In genomic region chr14:86143248-86143647, GRCh38 we compare ENCODE assay signal across 28 cellular contexts.
"Had no signal": no experiment of that assay in that cellular context is flagged by ENCODE, and none has a peak within 500 bp of the region (broad histone marks: within the 10 kb centered on the region; RNA-seq: fewer than 3 reads in every experiment).

No MANE protein-coding gene starts in this region.

- DNase-seq: colonic mucosa; cortex of kidney; dermis blood vessel endothelial cell; dorsolateral prefrontal cortex; effector CD4-positive, alpha-beta T cell; effector CD8-positive, alpha-beta T cell; effector memory CD4-positive, alpha-beta T cell; effector memory CD8-positive, alpha-beta T cell; endodermal cell; erythroblast; esophagus squamous epithelium; foreskin fibroblast; foreskin keratinocyte; foreskin melanocyte; gastrocnemius medialis; glutamatergic neuron; head of caudate nucleus; heart left ventricle; heart right ventricle had no signal

- H3K27ac ChIP-seq: colonic mucosa, coronary artery, dorsolateral prefrontal cortex, epithelial cell of prostate, esophagus muscularis mucosa, esophagus squamous epithelium, foreskin keratinocyte, gastrocnemius medialis, gastroesophageal sphincter, heart left ventricle, heart right ventricle had no signal

- H3K4me1 ChIP-seq: colonic mucosa, esophagus muscularis mucosa, esophagus squamous epithelium, foreskin keratinocyte, gastrocnemius medialis, gastroesophageal sphincter, heart left ventricle, heart right ventricle had no signal

- H3K27me3 ChIP-seq: colonic mucosa, dorsolateral prefrontal cortex, esophagus muscularis mucosa, esophagus squamous epithelium, foreskin keratinocyte, gastrocnemius medialis, gastroesophageal sphincter, heart left ventricle, heart right ventricle had no signal

- FAIRE-seq: colon, endometrium, endothelial cell of umbilical vein, frontal cortex had no signal

- ATAC-seq: effector memory CD8-positive, alpha-beta T cell; esophagus mucosa; foreskin keratinocyte; gastrocnemius medialis; gastroesophageal sphincter; heart left ventricle; heart right ventricle had no signal

- H3K9me3 ChIP-seq: colonic mucosa, esophagus muscularis mucosa, esophagus squamous epithelium, gastrocnemius medialis, gastroesophageal sphincter had no signal

- H3K4me3 ChIP-seq: colonic mucosa, coronary artery, dorsolateral prefrontal cortex, esophagus muscularis mucosa, esophagus squamous epithelium, gastrocnemius medialis, gastroesophageal sphincter, heart left ventricle, heart right ventricle had no signal

- H3K36me3 ChIP-seq: colonic mucosa, esophagus muscularis mucosa, esophagus squamous epithelium, gastrocnemius medialis, gastroesophageal sphincter, heart left ventricle, heart right ventricle had no signal
